Comparison of ENCODE assay signal across 11 cellular contexts in the genomic region with DNA sequence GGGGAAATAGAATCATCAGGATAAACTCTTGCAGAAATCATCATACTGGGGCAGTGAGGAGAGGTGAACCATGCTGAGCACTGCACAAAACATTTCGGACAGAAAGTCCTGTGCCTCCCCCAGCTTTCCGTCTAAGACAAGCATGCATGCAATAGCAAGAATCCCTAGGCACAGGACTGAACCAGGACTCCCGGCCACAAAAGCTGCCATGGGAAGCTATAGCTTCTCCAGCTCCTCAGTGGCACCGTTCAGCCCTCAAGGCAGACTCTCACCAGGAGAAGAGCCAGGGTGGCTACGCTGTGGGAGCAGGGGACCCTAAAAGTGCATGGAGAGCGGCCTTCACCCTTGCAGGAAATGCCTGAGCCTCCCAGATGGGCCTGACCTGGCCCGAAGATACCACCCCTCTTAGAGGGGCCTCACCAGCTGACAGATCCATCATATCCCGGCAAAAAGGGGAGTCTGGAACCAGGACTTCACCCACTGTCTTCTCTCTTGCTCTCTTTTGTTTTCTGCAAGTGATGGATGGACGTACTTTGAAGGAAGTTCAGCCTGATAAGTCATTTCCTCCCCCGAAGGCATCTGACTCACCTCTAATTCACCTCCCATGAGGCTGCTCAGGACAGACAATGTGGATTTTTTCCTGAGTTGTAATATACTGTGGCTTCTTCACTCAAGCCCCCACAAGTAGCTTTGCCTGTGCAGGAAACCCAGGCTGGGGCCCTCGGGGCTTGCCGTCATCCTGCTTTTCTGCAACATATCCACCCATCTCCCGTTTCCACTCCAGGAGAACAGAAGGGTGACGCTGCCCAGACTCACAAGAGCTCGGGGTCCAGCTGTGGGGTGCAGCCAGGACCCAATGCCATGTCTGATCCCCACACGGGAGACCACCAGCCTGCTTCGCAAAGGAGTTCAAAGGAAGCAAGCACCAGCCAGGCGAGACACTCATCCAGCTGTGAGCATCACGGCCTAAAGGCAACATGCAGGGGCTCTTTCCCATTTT.
DNase-seq lines count a peak whose midpoint lies in the region; ATAC-seq and TF ChIP-seq lines count a peak whose summit lies in the region.
"Had no signal": no experiment of that assay in that cellular context is flagged by ENCODE, and none has a peak within 500 bp of the region (broad histone marks: within the 10 kb centered on the region; RNA-seq: fewer than 3 reads in every experiment).

No MANE protein-coding gene starts in this region.

- no peak for TF ChIP-seq RAD21 in HCT116 (IDR thresholded peaks at IDR 0.05; ENCODE audit: low read depth)

- DNase-seq in HCT116 (ENCODE audit: low read depth, low spot score) (peak; percentile 21), hepatocyte (ENCODE audit: low spot score) (no peak), CD14-positive monocyte (ENCODE audit: low spot score) (no peak), cerebellar cortex (ENCODE audit: low spot score) (no peak), NCI-H2171 (lab: John Stamatoyannopoulos, UW) (no peak)
- no peak for DNase-seq in activated naive CD8-positive, alpha-beta T cell treated with anti-CD3 and anti-CD28 coated beads, Interleukin-2, amount 50 U/mL, for 24 hours
- DNase-seq: activated effector memory CD4-positive, alpha-beta T cell treated with anti-CD3 and anti-CD28 coated beads, Interleukin-2, amount 50 U/mL, for 16 hours; NCI-H1694 had no signal

- H3K79me2 ChIP-seq in ACC112 (ENCODE audit: control insufficient read depth, insufficient read depth, low read length, unreplicated experiment) = no peaks in the 10 kb centered on the region
- no peaks in the 10 kb centered on the region for H3K79me2 ChIP-seq in HCT116 (ENCODE audit: insufficient read depth, low read length)
- no peaks in the 10 kb centered on the region for H3K79me2 ChIP-seq in hepatocyte

- peak overlapping the region; percentile 60 for H3K4me2 ChIP-seq in HCT116 (ENCODE audit: low read length)
- no peak overlapping the region for H3K4me2 ChIP-seq in hepatocyte

- no peaks in the 10 kb centered on the region for H3K36me3 Mint-ChIP-seq in activated naive CD8-positive, alpha-beta T cell treated with anti-CD3 and anti-CD28 coated beads, Interleukin-2, amount 50 U/mL, for 24 hours (ENCODE audit: low read depth)
- no peaks in the 10 kb centered on the region for H3K36me3 Mint-ChIP-seq in CD14-positive monocyte

- peak overlapping the region; percentile 59 for H3K4me3 ChIP-seq in ACC112 (ENCODE audit: low read depth, low read length)
- H3K4me3 ChIP-seq in HCT116 (replicated peaks in 1 of 2; ENCODE audit: low read depth in 1 of 2, low read length in 2 of 2) = no peak overlapping the region; a peak in 1 of 4 replicates
- no peak overlapping the region for H3K4me3 ChIP-seq in hepatocyte
- H3K4me3 ChIP-seq: psoas muscle had no signal

- POLR2A ChIA-PET in HCT116 (lab: Charles Lee) = no interaction called here

- H3K9me3 ChIP-seq in HCT116 (ENCODE audit: control insufficient read depth in 1 of 2, insufficient read depth in 1 of 2, low read depth in 1 of 2, low read length in 2 of 2) (no peaks in the 10 kb centered on the region), hepatocyte (ENCODE audit: low read depth) (no peaks in the 10 kb centered on the region)
- H3K9me3 ChIP-seq: psoas muscle had no signal

- RAD21 ChIA-PET in HCT116 (lab: Charles Lee; ENCODE audit: low non-redundant PET in 1 of 2, low total read pairs in 2 of 2, uncharacterized antibody in 2 of 2, unreplicated experiment in 2 of 2) = no interaction called here

- TF ChIP-seq POLR2A in HCT116 (IDR thresholded peaks at IDR 0.05; ENCODE audit: borderline replicate concordance, extremely low read depth, insufficient read depth, insufficient read length) = no peak

- peaks cover 3% of the 10 kb centered on the region for H3K4me1 Mint-ChIP-seq in activated naive CD8-positive, alpha-beta T cell treated with anti-CD3 and anti-CD28 coated beads, Interleukin-2, amount 50 U/mL, for 24 hours
- no peaks in the 10 kb centered on the region for H3K4me1 Mint-ChIP-seq in CD14-positive monocyte

- peak overlapping the region; percentile 33; the same call in 1 of the 2 replicates for H3K9ac ChIP-seq in HCT116 (ENCODE audit: low read length)

- H3K27me3 Mint-ChIP-seq in activated naive CD8-positive, alpha-beta T cell treated with anti-CD3 and anti-CD28 coated beads, Interleukin-2, amount 50 U/mL, for 24 hours = peaks cover 14% of the 10 kb centered on the region
- peaks cover 6 to 12% (median 9%) of the 10 kb centered on the region in 3 donors for H3K27me3 Mint-ChIP-seq in CD14-positive monocyte (ENCODE audit: low read depth in 3 of 3)

- no peaks in the 10 kb centered on the region for H3K9me2 ChIP-seq in HCT116 (ENCODE audit: insufficient read depth)
- no peaks in the 10 kb centered on the region for H3K9me2 ChIP-seq in hepatocyte (replicated peaks; ENCODE audit: insufficient read depth)

- no peak overlapping the region for H3K4me3 Mint-ChIP-seq in activated naive CD8-positive, alpha-beta T cell treated with anti-CD3 and anti-CD28 coated beads, Interleukin-2, amount 50 U/mL, for 24 hours
- no peak overlapping the region for H3K4me3 Mint-ChIP-seq in CD14-positive monocyte

- CTCF ChIA-PET in HCT116 (lab: Charles Lee) = no interaction called here

- TF ChIP-seq CTCF in HCT116 (IDR thresholded peaks at IDR 0.05 in 2 of 3, conservative IDR thresholded peaks at IDR 0.05 in 1 of 3; ENCODE audit: borderline replicate concordance in 1 of 3, insufficient read depth in 1 of 3, low read depth in 2 of 3, low read length in 2 of 3) = no peak
- TF ChIP-seq CTCF in hepatocyte (IDR thresholded peaks at IDR 0.05; ENCODE audit: poor library complexity) = no peak
- TF ChIP-seq CTCF in CD14-positive monocyte (IDR thresholded peaks at IDR 0.05) = no peak

- intact Hi-C loops in HCT116 (cut with micrococcal nuclease) = no loop called here
- intact Hi-C loops in CD14-positive monocyte (cut with micrococcal nuclease) = no loop called here

- H3K4me1 ChIP-seq in ACC112 (ENCODE audit: control insufficient read depth, insufficient read depth, low read length, unreplicated experiment) = peaks cover 28% of the 10 kb centered on the region
- peaks cover 5 to 29% of the 10 kb centered on the region in 2 experiments for H3K4me1 ChIP-seq in HCT116 (ENCODE audit: control insufficient read depth in 1 of 2, insufficient read depth in 2 of 2, low read length in 2 of 2)
- H3K4me1 ChIP-seq in hepatocyte (ENCODE audit: insufficient read depth) = peaks cover 31% of the 10 kb centered on the region
- H3K4me1 ChIP-seq: psoas muscle had no signal

- peak overlapping the region; percentile 73 for H2AFZ ChIP-seq in ACC112 (ENCODE audit: low read length, unreplicated experiment)
- H2AFZ ChIP-seq in HCT116 (ENCODE audit: low read depth, low read length, poor library complexity, severe bottlenecking) = peak overlapping the region; percentile 67
- H2AFZ ChIP-seq in hepatocyte = no peak overlapping the region

- H4K20me1 ChIP-seq in HCT116 (ENCODE audit: insufficient read depth) (no peaks in the 10 kb centered on the region), hepatocyte (ENCODE audit: insufficient read depth, poor library complexity, severe bottlenecking) (no peaks in the 10 kb centered on the region)

- H3K9me3 Mint-ChIP-seq in activated naive CD8-positive, alpha-beta T cell treated with anti-CD3 and anti-CD28 coated beads, Interleukin-2, amount 50 U/mL, for 24 hours = no peaks in the 10 kb centered on the region
- H3K9me3 Mint-ChIP-seq in CD14-positive monocyte = no peaks in the 10 kb centered on the region

- WGBS in hepatocyte (ENCODE audit: low lambda C conversion rate, missing lambda C conversion rate) = 49% methylated on average over 19 of the region's 19 CpGs

- peak overlapping the region; percentile 36 for H3K27ac ChIP-seq in ACC112 (ENCODE audit: low read depth, low read length)
- H3K27ac ChIP-seq in HCT116 (ENCODE audit: low read depth, low read length) = no peak overlapping the region
- peak overlapping the region; percentile 78 for H3K27ac ChIP-seq in hepatocyte
- H3K27ac ChIP-seq: psoas muscle had no signal

- no TSS peak for BruUV-seq in HCT116 (replicated peaks; lab: Mats Ljungman, UMichigan)

- H3K27me3 ChIP-seq in ACC112 (ENCODE audit: insufficient read depth, low read length) = no peaks in the 10 kb centered on the region
- no peaks in the 10 kb centered on the region for H3K27me3 ChIP-seq in HCT116 (ENCODE audit: insufficient read depth, low read length)
- H3K27me3 ChIP-seq in hepatocyte = no peaks in the 10 kb centered on the region

- ATAC-seq in HCT116 (peak; percentile 63), HG03442 (IDR thresholded peaks at IDR 0.05; ENCODE audit: unreplicated experiment) (no peak)
- peak; percentile 41 for ATAC-seq in activated naive CD8-positive, alpha-beta T cell treated with anti-CD3 and anti-CD28 coated beads, Interleukin-2, amount 50 U/mL, for 24 hours

- H3K36me3 ChIP-seq in ACC112 (ENCODE audit: insufficient read depth, low read length) (no peaks in the 10 kb centered on the region), HCT116 (ENCODE audit: control insufficient read depth in 1 of 2, insufficient read depth in 2 of 2, low read length in 2 of 2) (no peaks in the 10 kb centered on the region), hepatocyte (replicated peaks; ENCODE audit: insufficient read depth, low read depth) (no peaks in the 10 kb centered on the region)

- no peak overlapping the region for H3K27ac Mint-ChIP-seq in activated naive CD8-positive, alpha-beta T cell treated with anti-CD3 and anti-CD28 coated beads, Interleukin-2, amount 50 U/mL, for 24 hours
- H3K27ac Mint-ChIP-seq in CD14-positive monocyte = peak overlapping the region in 1 of 7 donors; percentile 26

TF ChIP-seq in HCT116, 20 proteins besides CTCF, POLR2A, EP300 and RAD21:
- TF ChIP-seq POLR2AphosphoS5 (IDR thresholded peaks at IDR 0.05; ENCODE audit: low read depth, low read length) (peak; percentile 31; the same call in 1 of the 2 replicates), SP1 (IDR thresholded peaks at IDR 0.05; ENCODE audit: low read depth) (peak; percentile 65), MAX (IDR thresholded peaks at IDR 0.05) (peak; percentile 58; the same call in 1 of the 2 replicates), TCF7L2 (IDR thresholded peaks at IDR 0.05; ENCODE audit: borderline replicate concordance, extremely low read depth, insufficient read depth, insufficient read length) (no peak), ELF1 (IDR thresholded peaks at IDR 0.05; ENCODE audit: borderline replicate concordance, low read depth) (no peak), JUND (IDR thresholded peaks at IDR 0.05) (peak; percentile 79), FOSL1 (IDR thresholded peaks at IDR 0.05; ENCODE audit: low read depth) (peak; percentile 77; the same call in 1 of the 2 replicates)
TF ChIP-seq in HCT116: peak in this region for 5.
